ENCODE assay signal across 6 cellular contexts in the genomic region with DNA sequence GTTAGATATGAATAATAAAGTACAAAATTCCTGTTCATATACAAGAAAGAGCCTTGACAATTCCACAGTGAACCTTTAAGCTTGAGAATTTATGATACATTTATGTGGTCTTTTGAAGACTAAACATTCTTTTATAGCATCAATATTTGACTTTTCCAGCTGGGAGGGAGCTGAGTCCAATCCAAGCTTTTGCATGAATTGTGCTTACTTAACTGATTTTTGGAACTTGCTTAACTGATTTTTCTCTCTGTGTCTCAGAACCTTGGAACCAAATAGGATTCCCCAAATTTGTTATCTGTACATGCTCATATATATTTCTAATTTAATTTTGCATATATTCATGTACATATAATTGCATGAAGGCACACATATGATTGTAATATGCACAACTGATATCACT.
"Had no signal": no experiment of that assay in that cellular context is flagged by ENCODE, and none has a peak within 500 bp of the region (broad histone marks: within the 10 kb centered on the region; RNA-seq: fewer than 3 reads in every experiment).

No MANE protein-coding gene starts in this region.

- H3K27ac ChIP-seq: HL-60 had no signal

- FAIRE-seq: HTR-8/SVneo, K562 had no signal

- H3K4me3 ChIP-seq: K562 had no signal

- DNase-seq: IMR-90, KBM-7, KG1 had no signal

- ATAC-seq: K562 had no signal
